ENCODE assay signal across 7 cellular contexts in genomic region chr18:33505798-33506197, GRCh38.
"Had no signal": no experiment of that assay in that cellular context is flagged by ENCODE, and none has a peak within 500 bp of the region (broad histone marks: within the 10 kb centered on the region; RNA-seq: fewer than 3 reads in every experiment).

No MANE protein-coding gene starts in this region.

- H3K27me3 Mint-ChIP-seq: IgD-negative memory B cell had no signal

- H3K4me2 ChIP-seq: GM23338 had no signal

- H3K4me3 ChIP-seq: GM23338 had no signal

- DNase-seq: H9, HCEC 1CT had no signal

- H3K27ac Mint-ChIP-seq: GM23338, H9, IgD-negative memory B cell had no signal

- H3K4me1 Mint-ChIP-seq: GM23338, H9, IgD-negative memory B cell had no signal

- FAIRE-seq: H1, H54, HTR-8/SVneo had no signal

- H3K36me3 Mint-ChIP-seq: IgD-negative memory B cell had no signal

- ATAC-seq: GM23338 had no signal

- H3K4me3 Mint-ChIP-seq: GM23338, H9, IgD-negative memory B cell had no signal

- H2AFZ ChIP-seq: GM23338 had no signal

- H3K9me3 Mint-ChIP-seq: GM23338 had no signal
